ENCODE assay signal across 8 cellular contexts in the genomic region with DNA sequence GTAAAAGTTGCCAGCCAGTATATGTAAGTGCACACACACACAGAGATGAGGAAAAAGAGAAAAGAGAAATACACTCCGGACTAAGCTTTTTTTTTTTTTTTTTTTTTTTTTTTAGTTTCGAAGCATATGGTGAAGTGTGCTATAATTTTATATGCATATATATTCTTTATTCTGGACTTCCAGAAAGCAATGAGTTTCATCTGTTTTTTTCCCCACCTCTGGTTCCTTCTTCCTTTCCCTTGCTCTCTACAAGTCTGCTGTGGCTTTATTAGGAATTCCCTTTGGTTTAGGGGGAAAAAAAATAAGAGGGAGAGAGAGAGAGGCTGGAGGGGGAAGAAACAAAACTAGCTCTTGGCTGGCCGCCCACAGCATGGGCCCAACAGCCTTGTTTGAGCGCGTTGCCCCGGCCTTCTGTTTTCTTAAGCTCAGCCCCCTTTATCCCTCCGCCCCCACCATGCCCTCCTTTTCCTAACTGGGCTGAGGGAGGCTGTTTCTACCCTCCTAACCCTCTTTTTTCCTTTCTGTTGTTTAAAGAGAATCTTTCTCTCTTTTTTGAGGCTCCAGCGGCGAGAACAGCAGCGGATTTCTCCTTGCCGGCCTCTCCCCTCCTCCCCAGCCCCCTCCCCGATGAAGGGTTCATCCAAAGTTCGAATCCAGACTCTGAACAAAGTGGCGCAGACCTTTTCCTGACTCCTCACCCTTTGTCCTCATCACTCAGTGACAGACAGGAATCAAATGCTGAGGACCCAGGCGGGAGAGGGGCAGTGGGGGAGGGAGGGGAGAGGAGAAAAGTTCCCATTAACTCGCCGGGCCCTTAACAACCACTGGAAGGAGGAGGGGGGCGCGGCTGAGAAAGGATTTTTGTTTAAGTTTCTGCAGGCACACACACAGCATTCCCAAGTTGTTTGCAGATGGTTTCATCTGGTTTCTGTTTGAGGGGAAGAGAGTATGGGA. TPM values are rescaled to one million over a fixed set of nuclear protein-coding genes. Genes with fewer than 3 reads are reported as not detected.
DNase-seq lines count a peak whose midpoint lies in the region; ATAC-seq and TF ChIP-seq lines count a peak whose summit lies in the region.

No MANE protein-coding gene starts in this region.

- H3K9me3 ChIP-seq in stomach smooth muscle (ENCODE audit: control insufficient read depth in 2 of 2, low read length in 2 of 2), result no peaks in the 10 kb centered on the region
- H3K9me3 ChIP-seq in PC-3 (ENCODE audit: low read length), result no peaks in the 10 kb centered on the region

- ATAC-seq in HG03139 (IDR thresholded peaks at IDR 0.05; ENCODE audit: unreplicated experiment) (no peak), PC-3 (no peak), HG03175 (IDR thresholded peaks at IDR 0.05; ENCODE audit: unreplicated experiment) (no peak)

- no TSS peak for BruUV-seq in PC-3 (replicated peaks; lab: Mats Ljungman, UMichigan)

- H3K4me1 ChIP-seq in stomach smooth muscle (ENCODE audit: control insufficient read depth, insufficient read depth, low read length), result peaks cover 64% of the 10 kb centered on the region
- no peaks in the 10 kb centered on the region; the same call in 1 of the 2 replicates for H3K4me1 ChIP-seq in PC-3 (ENCODE audit: insufficient read depth, low read length)

- no peaks in the 10 kb centered on the region for H3K9me2 ChIP-seq in PC-3 (replicated peaks; ENCODE audit: low read length)

- H3K4me2 ChIP-seq in PC-3 (ENCODE audit: low read length), result no peak overlapping the region

- CTCF ChIA-PET in PC-3 (lab: Charles Lee), result interaction anchor here (0.6 kb wide), 1 partner anchor 30 kb away, joined by 4 read pairs; the partner anchor contains the start of gene PBX1

- peak overlapping the region; percentile 31 for H3K4me3 ChIP-seq in HFF-Myc (replicated peaks; ENCODE audit: low read depth, low read length)
- H3K4me3 ChIP-seq in astrocyte of the spinal cord (ENCODE audit: low read depth, low read length), result peak overlapping the region; percentile 19
- peak overlapping the region; percentile 17 to 59 for H3K4me3 ChIP-seq in stomach smooth muscle (ENCODE audit: low read length in 2 of 2)
- no peak overlapping the region for H3K4me3 ChIP-seq in PC-3 (ENCODE audit: low read length)

- H3K36me3 ChIP-seq in stomach smooth muscle (ENCODE audit: control insufficient read depth in 2 of 2, insufficient read depth in 2 of 2, low read length in 2 of 2) (peaks cover 3 to 5% of the 10 kb centered on the region in 2 donors), PC-3 (ENCODE audit: low read depth, low read length) (no peaks in the 10 kb centered on the region)

- H3K27ac ChIP-seq in stomach smooth muscle (ENCODE audit: low read length) (peak overlapping the region; percentile 86), PC-3 (ENCODE audit: low read length) (no peak overlapping the region)

- TF ChIP-seq CTCF in HFF-Myc (IDR thresholded peaks at IDR 0.05; ENCODE audit: low read depth, low read length, missing control alignments) (no peak), astrocyte of the spinal cord (IDR thresholded peaks at IDR 0.05; ENCODE audit: low read depth, low read length) (no peak), PC-3 (conservative IDR thresholded peaks at IDR 0.05; ENCODE audit: low read depth, low read length) (no peak)

- peak; percentile 57 for DNase-seq in HFF-Myc (ENCODE audit: extremely low read depth, low read depth)
- peak; percentile 69 for DNase-seq in astrocyte of the spinal cord (ENCODE audit: low read depth, low spot score)
- DNase-seq in iPS-NIHi7 (ENCODE audit: extremely low spot score), result peak; percentile 25
- DNase-seq in PC-3, result no peak
- no peak for DNase-seq in DMS53 (lab: John Stamatoyannopoulos, UW)

- H2AFZ ChIP-seq in PC-3 (ENCODE audit: low read length), result no peak overlapping the region

- no peaks in the 10 kb centered on the region for H4K20me1 ChIP-seq in PC-3 (ENCODE audit: low read length)

- POLR2A ChIA-PET in PC-3 (lab: Charles Lee; ENCODE audit: unreplicated experiment), result no interaction called here

- H3K27me3 ChIP-seq in stomach smooth muscle (ENCODE audit: control insufficient read depth in 1 of 2, insufficient read depth in 2 of 2, low read length in 2 of 2) (no peaks in the 10 kb centered on the region), PC-3 (ENCODE audit: low read length) (no peaks in the 10 kb centered on the region)

- no peaks in the 10 kb centered on the region for H3K79me2 ChIP-seq in PC-3 (ENCODE audit: low read length)

- no peaks in the 10 kb centered on the region for H3F3A ChIP-seq in PC-3 (ENCODE audit: low read length, unreplicated experiment)

- in situ Hi-C loops in astrocyte of the spinal cord (cut with HindIII; ENCODE audit: low sequenced_read_pairs), result no loop called here

- intact Hi-C loops in PC-3 (cut with micrococcal nuclease), result no loop called here

- H3K9ac ChIP-seq in stomach smooth muscle (ENCODE audit: low read length in 2 of 2) (peak overlapping the region; percentile 49 to 68), PC-3 (ENCODE audit: low read length) (no peak overlapping the region)

RNA-seq across cellular contexts. Expression of gene PBX1, which starts 29.7 kb away (rescaled TPM):
- 8.4 and 9.8 TPM in 2 replicates for total RNA-seq in PC-3 (2014; rRNA removed)

Comparison
In these comparisons a context has a peak if more than half of its experiments do, and no peak if none do; other contexts are left out.
1. DNase-seq: peak in HFF-Myc (single experiment), astrocyte of the spinal cord (single experiment) and iPS-NIHi7 (single experiment); none in PC-3 (single experiment) and DMS53 (single experiment).